Comparison of ENCODE assay signal across 2 cellular contexts in genomic region chr12:100268835-100269564, GRCh38.
TF ChIP-seq lines count a peak whose summit lies in the region.

No MANE protein-coding gene starts in this region.

TF ChIP-seq in A549, 52 proteins besides CTCF, POLR2A, EP300 and RAD21:
- TF ChIP-seq ESRRA (IDR thresholded peaks at IDR 0.05; ENCODE audit: borderline replicate concordance, low read length) (no peak), MAFK (IDR thresholded peaks at IDR 0.05; ENCODE audit: partially characterized antibody) (peak; percentile 5), RCOR1 (IDR thresholded peaks at IDR 0.05; ENCODE audit: low read depth, low read length) (no peak)

TF ChIP-seq in HepG2, 621 proteins besides CTCF, POLR2A, EP300 and RAD21:
- TF ChIP-seq ZNF350 (CRISPR knock-in tag; IDR thresholded peaks at IDR 0.05; ENCODE audit: borderline replicate concordance, low read depth) (no peak), USF2 (IDR thresholded peaks at IDR 0.05; ENCODE audit: low read depth, low read length) (no peak), USF2 (CRISPR knock-in tag; IDR thresholded peaks at IDR 0.05; ENCODE audit: borderline replicate concordance) (no peak), PLSCR1 (CRISPR knock-in tag; IDR thresholded peaks at IDR 0.05; ENCODE audit: borderline replicate concordance) (no peak), U2AF2 (IDR thresholded peaks at IDR 0.05; ENCODE audit: low read depth, low read length) (no peak), RBM22 (optimal IDR thresholded peaks at IDR 0.05; ENCODE audit: low read length) (no peak), FLYWCH1 (CRISPR knock-in tag; IDR thresholded peaks at IDR 0.05) (no peak), ZNF790 (CRISPR knock-in tag; IDR thresholded peaks at IDR 0.05; ENCODE audit: borderline replicate concordance) (no peak), NFIB (CRISPR knock-in tag; IDR thresholded peaks at IDR 0.05; ENCODE audit: borderline replicate concordance) (no peak), CBX5 (CRISPR knock-in tag; IDR thresholded peaks at IDR 0.05; ENCODE audit: borderline replicate concordance) (no peak), ZNF766 (CRISPR knock-in tag; IDR thresholded peaks at IDR 0.05; ENCODE audit: borderline replicate concordance) (no peak), NFAT5 (CRISPR knock-in tag; IDR thresholded peaks at IDR 0.05) (no peak), CAMTA2 (CRISPR knock-in tag; IDR thresholded peaks at IDR 0.05; ENCODE audit: borderline replicate concordance) (no peak), RBAK (CRISPR knock-in tag; IDR thresholded peaks at IDR 0.05) (no peak)
